8 cellular contexts compared by ENCODE assay signal in genomic region chr6:134173936-134174789, GRCh38.
DNase-seq lines count a peak whose midpoint lies in the region; ATAC-seq and TF ChIP-seq lines count a peak whose summit lies in the region.

No MANE protein-coding gene starts in this region.

- H3K36me3 Mint-ChIP-seq in activated T-cell treated with anti-CD3 and anti-CD28 coated beads, Interleukin-2, amount 50 U/mL, for 4 hours (ENCODE audit: insufficient read depth) = peaks cover 40% of the 10 kb centered on the region

- no peaks in the 10 kb centered on the region for H3K9me3 Mint-ChIP-seq in activated T-cell treated with anti-CD3 and anti-CD28 coated beads, Interleukin-2, amount 50 U/mL, for 4 hours

- TF ChIP-seq CTCF in GM13976 (IDR thresholded peaks at IDR 0.05; ENCODE audit: borderline replicate concordance, control extremely low read depth, extremely low read depth, insufficient read depth, missing control alignments) (peak; percentile 79), esophagus muscularis mucosa (IDR thresholded peaks at IDR 0.05) (peak; percentile 82 to 86 (median 83))

- peaks cover 28 to 78% (median 40%) of the 10 kb centered on the region in 4 donors for H3K4me1 ChIP-seq in esophagus muscularis mucosa
- H3K4me1 ChIP-seq in muscle layer of duodenum (ENCODE audit: control insufficient read depth in 1 of 2, insufficient read depth in 2 of 2, low read length in 2 of 2) = peaks cover 0 to 18% of the 10 kb centered on the region in 2 donors

- TF ChIP-seq EP300 in esophagus muscularis mucosa (IDR thresholded peaks at IDR 0.05) = no peak

- H3K4me1 Mint-ChIP-seq in activated T-cell treated with anti-CD3 and anti-CD28 coated beads, Interleukin-2, amount 50 U/mL, for 4 hours (ENCODE audit: low read depth) = peaks cover 69% of the 10 kb centered on the region

- in situ Hi-C loops in GM13976 (cut with MboI; ENCODE audit: low sequenced_read_pairs, unreplicated experiment) = loop anchor here (10.0 to 25.0 kb wide), 2 partner anchors 641 to 1263 kb away; no protein-coding TSS in a partner anchor

- H3K27ac ChIP-seq in esophagus muscularis mucosa (replicated peaks in 1 of 4) (peak overlapping the region; percentile 86 to 98 (median 91)), muscle layer of duodenum (ENCODE audit: low read length) (peak overlapping the region; percentile 97)

- no peaks in the 10 kb centered on the region for H3K27me3 Mint-ChIP-seq in activated T-cell treated with anti-CD3 and anti-CD28 coated beads, Interleukin-2, amount 50 U/mL, for 4 hours (ENCODE audit: low read depth)

- under 1% methylated on average over 24 of the region's 24 CpGs for WGBS in esophagus muscularis mucosa

- H3K4me3 ChIP-seq in esophagus muscularis mucosa = peak overlapping the region; percentile 66 to 92 (median 78)
- H3K4me3 ChIP-seq in muscle layer of duodenum (ENCODE audit: low read depth in 1 of 2, low read length in 2 of 2) = peak overlapping the region; percentile 84 to 98

- H3K4me3 Mint-ChIP-seq in activated T-cell treated with anti-CD3 and anti-CD28 coated beads, Interleukin-2, amount 50 U/mL, for 4 hours = peak overlapping the region; percentile 93

- H3K36me3 ChIP-seq in esophagus muscularis mucosa (peaks cover 10 to 54% (median 31%) of the 10 kb centered on the region in 4 donors), muscle layer of duodenum (ENCODE audit: control insufficient read depth in 1 of 2, insufficient read depth in 2 of 2, low read length in 2 of 2) (peaks cover 33 to 40% of the 10 kb centered on the region in 2 donors)

- peak; percentile 67 for DNase-seq in GM13976 (ENCODE audit: low spot score)
- DNase-seq in KG1 (lab: John Stamatoyannopoulos, UW) = peak; percentile 85
- peak; percentile 90 for DNase-seq in OCI-M2 (lab: John Stamatoyannopoulos, UW; ENCODE audit: unreplicated experiment)
- DNase-seq in activated T-cell treated with anti-CD3 and anti-CD28 coated beads, Interleukin-2, amount 50 U/mL, for 4 hours = peak; percentile 90
- DNase-seq in esophagus muscularis mucosa (ENCODE audit: extremely low spot score) = peak; percentile 94
- DNase-seq in stimulated activated CD8-positive, alpha-beta memory T cell treated with anti-CD3 and anti-CD28 coated beads, Interleukin-7, amount 100 ng/mL, for 1 hour (ENCODE audit: low read depth in 2 of 2) = peak; percentile 69 to 87

- intact Hi-C loops in esophagus muscularis mucosa (cut with DNase I) = loop anchor here (2.0 to 5.0 kb wide), 4 partner anchors 467 to 763 kb away; no protein-coding TSS in a partner anchor

- peak; percentile 8 to 9 for ATAC-seq in activated T-cell treated with anti-CD3 and anti-CD28 coated beads, Interleukin-2, amount 50 U/mL, for 4 hours
- no peak for ATAC-seq in HG03378 (IDR thresholded peaks at IDR 0.05; ENCODE audit: unreplicated experiment)

- no peaks in the 10 kb centered on the region for H3K9me3 ChIP-seq in esophagus muscularis mucosa
- H3K9me3 ChIP-seq in muscle layer of duodenum (ENCODE audit: control insufficient read depth in 1 of 2, low read length in 2 of 2) = no peaks in the 10 kb centered on the region

- H3K27me3 ChIP-seq in esophagus muscularis mucosa (peaks cover 0 to 3% (median 1%) of the 10 kb centered on the region in 4 donors), muscle layer of duodenum (ENCODE audit: low read depth, low read length) (no peaks in the 10 kb centered on the region)

- TF ChIP-seq POLR2A in esophagus muscularis mucosa (IDR thresholded peaks at IDR 0.05; ENCODE audit: low read depth) = no peak
